In genomic region chr3:151468284-151468917, GRCh38 we compare ENCODE assay signal across 8 cellular contexts. TPM values are rescaled to one million over a fixed set of nuclear protein-coding genes. Genes with fewer than 3 reads are reported as not detected.
A peak's percentile ranks its signal among the peaks of the same experiment; 100 is the strongest.
DNase-seq lines count a peak whose midpoint lies in the region; ATAC-seq lines count a peak whose summit lies in the region.

No MANE protein-coding gene starts in this region.

- ATAC-seq in GM19328 (IDR thresholded peaks at IDR 0.05; ENCODE audit: unreplicated experiment) (peak; percentile 77), left cardiac atrium (peak; percentile 60 to 76), HG03196 (IDR thresholded peaks at IDR 0.05; ENCODE audit: unreplicated experiment) (no peak)
- peak; percentile 45 to 74 for ATAC-seq in activated naive CD4-positive, alpha-beta T cell treated with anti-CD3 and anti-CD28 coated beads, Interleukin-2, amount 50 U/mL, for 72 hours

- intact Hi-C loops in left cardiac atrium (cut with DNase I) = no loop called here

- peak; percentile 79 for DNase-seq in COR-L47 (lab: John Stamatoyannopoulos, UW)
- peak; percentile 62 for DNase-seq in HT1080 (ENCODE audit: low read depth)
- DNase-seq in NOMO-1 (lab: John Stamatoyannopoulos, UW; ENCODE audit: unreplicated experiment in 2 of 2) = peak; percentile 55 to 63
- DNase-seq in activated naive CD4-positive, alpha-beta T cell treated with anti-CD3 and anti-CD28 coated beads, Interleukin-2, amount 50 U/mL, for 72 hours (ENCODE audit: low spot score in 2 of 2) = peak in 1 of 2 donors; percentile 47
- DNase-seq in left cardiac atrium = no peak
- DNase-seq in skeletal muscle cell (ENCODE audit: low read depth) = peak; percentile 5

- no peaks in the 10 kb centered on the region for H3K9me3 Mint-ChIP-seq in activated naive CD4-positive, alpha-beta T cell treated with anti-CD3 and anti-CD28 coated beads, Interleukin-2, amount 50 U/mL, for 72 hours

- no peak overlapping the region for H3K4me3 ChIP-seq in skeletal muscle cell (ENCODE audit: low read depth, low read length)

- no peak overlapping the region for H3K27ac Mint-ChIP-seq in activated naive CD4-positive, alpha-beta T cell treated with anti-CD3 and anti-CD28 coated beads, Interleukin-2, amount 50 U/mL, for 72 hours

- no peaks in the 10 kb centered on the region for H3K36me3 Mint-ChIP-seq in activated naive CD4-positive, alpha-beta T cell treated with anti-CD3 and anti-CD28 coated beads, Interleukin-2, amount 50 U/mL, for 72 hours

RNA-seq across cellular contexts. Expression of gene IGSF10, which starts 7.5 kb away (rescaled TPM):
- under 0.01 and 0.02 TPM in 2 replicates for total RNA-seq in HT1080 (2014; rRNA removed; shearing (Covaris generic))
- 0.03 TPM in 1 of 2 replicates, not detected in the other for polyA plus RNA-seq in HT1080 (2015; cell fraction: cytosol; rRNA removed)
- 0.12 and 0.36 TPM in 2 replicates for polyA plus RNA-seq in HT1080 (2015; cell fraction: nucleus; rRNA removed)
- total RNA-seq in activated naive CD4-positive, alpha-beta T cell treated with anti-CD3 and anti-CD28 coated beads, Interleukin-2, amount 50 U/mL, for 72 hours = not detected
- total RNA-seq in left cardiac atrium = 10 to 100 TPM in 1 of 2 donors, 1 to 10 TPM in 1; 2.5 to 11.5 TPM
